In the genomic region with DNA sequence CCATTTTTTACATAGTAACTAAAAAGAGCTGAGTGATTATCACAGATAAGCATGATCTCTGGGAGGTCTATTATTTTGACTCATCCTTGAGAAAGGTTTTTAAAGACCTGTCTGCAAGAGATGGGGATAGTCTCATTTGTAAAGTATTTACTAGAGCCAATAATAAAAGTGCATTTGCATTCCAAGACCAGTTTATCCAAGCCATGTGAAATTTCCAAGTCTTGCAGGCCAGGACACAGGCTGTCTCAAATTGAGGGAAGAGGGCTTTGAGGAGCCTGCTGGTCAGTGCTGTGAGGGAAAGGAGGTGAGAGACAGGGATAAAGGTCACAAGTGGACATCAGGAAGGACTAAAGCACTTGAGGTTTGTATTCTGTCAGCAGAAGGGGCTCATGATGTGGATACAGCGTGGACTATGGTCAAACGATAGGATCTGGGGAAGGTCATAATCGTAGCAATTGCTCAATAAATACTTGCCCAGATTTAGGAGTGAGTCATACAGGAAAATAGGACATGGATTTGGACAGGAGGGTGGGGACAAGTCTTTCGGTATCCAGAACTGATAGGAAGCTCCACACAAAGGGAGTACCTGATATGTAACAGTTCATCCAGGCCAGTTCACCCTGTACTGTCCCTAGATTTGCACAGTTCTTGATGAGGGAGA, we compare ENCODE assay signal across 20 cellular contexts. TPM values are rescaled to one million over a fixed set of nuclear protein-coding genes. Genes with fewer than 3 reads are reported as not detected.
DNase-seq lines count a peak whose midpoint lies in the region; ATAC-seq, FAIRE-seq and TF ChIP-seq lines count a peak whose summit lies in the region.
"Had no signal": no experiment of that assay in that cellular context is flagged by ENCODE, and none has a peak within 500 bp of the region (broad histone marks: within the 10 kb centered on the region; RNA-seq: fewer than 3 reads in every experiment).

No MANE protein-coding gene starts in this region.

- FAIRE-seq in endothelial cell of umbilical vein (lab: Jason Lieb, UNC), result peak; percentile 61
- FAIRE-seq: GM18507, keratinocyte had no signal

- CTCF ChIA-PET in Caco-2 (lab: Charles Lee) (no interaction called here), endothelial cell of umbilical vein (lab: Charles Lee) (no interaction called here)
- CTCF ChIA-PET in activated CD4-positive, alpha-beta memory T cell treated with anti-CD3 and anti-CD28 coated beads for 36 hours (lab: Charles Lee), result no interaction called here

- 28% methylated on average over 4 of the region's 4 CpGs for WGBS in right lobe of liver (ENCODE audit: insufficient coverage, low coverage, low lambda C conversion rate, missing lambda C conversion rate)

- POLR2A ChIA-PET in Caco-2 (lab: Charles Lee), result no interaction called here
- POLR2A ChIA-PET in endothelial cell of umbilical vein (lab: Charles Lee), result no interaction called here
- POLR2A ChIA-PET in activated CD4-positive, alpha-beta memory T cell treated with anti-CD3 and anti-CD28 coated beads for 36 hours (lab: Charles Lee), result no interaction called here

- H3K27me3 ChIP-seq in Caco-2 (replicated peaks; ENCODE audit: control insufficient read depth, insufficient read depth, low read length) (no peaks in the 10 kb centered on the region), endothelial cell of umbilical vein (ENCODE audit: control insufficient read depth in 2 of 2, insufficient read depth in 2 of 2, low read length in 2 of 2) (peaks cover 0 to 1% of the 10 kb centered on the region in 2 experiments), right lobe of liver (no peaks in the 10 kb centered on the region)
- H3K27me3 ChIP-seq: BE2C, testis had no signal

- no peaks in the 10 kb centered on the region for H4K20me1 ChIP-seq in endothelial cell of umbilical vein (replicated peaks; ENCODE audit: control insufficient read depth, extremely low read depth, insufficient read depth, low read length)

- no peak overlapping the region for H3K4me3 Mint-ChIP-seq in Caco-2 (ENCODE audit: unreplicated experiment)
- H3K4me3 Mint-ChIP-seq in activated CD4-positive, alpha-beta memory T cell treated with anti-CD3 and anti-CD28 coated beads for 36 hours, result no peak overlapping the region
- H3K4me3 Mint-ChIP-seq: WTC11 had no signal

- no peak overlapping the region for H3K4me2 ChIP-seq in endothelial cell of umbilical vein (ENCODE audit: insufficient read depth, low read length)
- H3K4me2 ChIP-seq: PC-9 had no signal

- H3K27me3 Mint-ChIP-seq in Caco-2 (ENCODE audit: insufficient read depth, unreplicated experiment), result no peaks in the 10 kb centered on the region
- peaks cover 12% of the 10 kb centered on the region for H3K27me3 Mint-ChIP-seq in activated CD4-positive, alpha-beta memory T cell treated with anti-CD3 and anti-CD28 coated beads for 36 hours

- peak; percentile 70 to 99 (median 92) for ATAC-seq in right lobe of liver
- ATAC-seq: WTC11 had no signal

- H3K9me3 ChIP-seq in Caco-2 (no peaks in the 10 kb centered on the region), endothelial cell of umbilical vein (replicated peaks; ENCODE audit: control insufficient read depth, insufficient read depth, low read length) (no peaks in the 10 kb centered on the region), right lobe of liver (no peaks in the 10 kb centered on the region)
- H3K9me3 ChIP-seq: BE2C, testis had no signal

- H3K36me3 Mint-ChIP-seq in Caco-2 (ENCODE audit: insufficient read depth, unreplicated experiment), result no peaks in the 10 kb centered on the region
- no peaks in the 10 kb centered on the region for H3K36me3 Mint-ChIP-seq in activated CD4-positive, alpha-beta memory T cell treated with anti-CD3 and anti-CD28 coated beads for 36 hours
- H3K36me3 Mint-ChIP-seq: WTC11 had no signal

- no peak overlapping the region for H3K9ac ChIP-seq in endothelial cell of umbilical vein (replicated peaks; ENCODE audit: extremely low read depth, insufficient read depth, low read length)

- H3K79me2 ChIP-seq in endothelial cell of umbilical vein (ENCODE audit: control insufficient read depth, insufficient read depth, low read length), result no peaks in the 10 kb centered on the region

- DNase-seq in Caco-2 (peak in 1 of 2 experiments; percentile 18), NCI-H226 (peak; percentile 74), endothelial cell of umbilical vein (ENCODE audit: low read depth, low spot score) (no peak), right lobe of liver (no peak), putamen (ENCODE audit: low spot score) (no peak), KG1 (lab: John Stamatoyannopoulos, UW) (no peak)
- DNase-seq in activated CD4-positive, alpha-beta memory T cell treated with anti-CD3 and anti-CD28 coated beads for 36 hours, result no peak
- no peak for DNase-seq in activated effector memory CD4-positive, alpha-beta T cell treated with Interleukin-2 at 50 U/mL for 16 hours
- DNase-seq: anterior cingulate cortex, BE2C, NCI-H1048, NCI-H748 treated with DMSO at 0.1 percent for 48 hours, testis had no signal

- H3K9me1 ChIP-seq in endothelial cell of umbilical vein (replicated peaks; ENCODE audit: control insufficient read depth, extremely low read depth, insufficient read depth, low read length), result no peaks in the 10 kb centered on the region

- dilution Hi-C loops in endothelial cell of umbilical vein (cut with MboI; ENCODE audit: extremely low pct_ligation_motif_present, low sequenced_read_pairs), result no loop called here

- intact Hi-C loops in Caco-2 (cut with micrococcal nuclease; ENCODE audit: unreplicated experiment), result no loop called here
- intact Hi-C loops in endothelial cell of umbilical vein (cut with micrococcal nuclease), result no loop called here
- intact Hi-C loops in right lobe of liver (cut with DNase I), result loop anchor here in 1 of 2 donors (10.0 kb wide), 1 partner anchor 169 kb away; no protein-coding TSS in a partner anchor
- intact Hi-C loops in activated CD4-positive, alpha-beta memory T cell treated with anti-CD3 and anti-CD28 coated beads for 36 hours (cut with micrococcal nuclease), result no loop called here

- no peak for TF ChIP-seq POLR2A in endothelial cell of umbilical vein (IDR thresholded peaks at IDR 0.05; ENCODE audit: low read depth, low read length)
- no peak for TF ChIP-seq POLR2A in right lobe of liver (IDR thresholded peaks at IDR 0.05)

- H3K4me3 ChIP-seq in Caco-2 (ENCODE audit: low read depth, low read length) (no peak overlapping the region), endothelial cell of umbilical vein (replicated peaks in 1 of 3; ENCODE audit: insufficient read depth in 1 of 3, low read depth in 1 of 3, low read length in 3 of 3) (no peak overlapping the region), right lobe of liver (no peak overlapping the region)
- H3K4me3 ChIP-seq: coronary artery, PC-9, testis had no signal

- peaks cover 12% of the 10 kb centered on the region for H3K4me1 ChIP-seq in Caco-2
- peaks cover 2% of the 10 kb centered on the region for H3K4me1 ChIP-seq in endothelial cell of umbilical vein (ENCODE audit: control insufficient read depth, extremely low read depth, insufficient read depth, low read length)
- H3K4me1 ChIP-seq in right lobe of liver, result peaks cover 0 to 6% (median 0%) of the 10 kb centered on the region in 4 donors
- H3K4me1 ChIP-seq: BE2C, testis had no signal

- H3K9me3 Mint-ChIP-seq in Caco-2 (ENCODE audit: unreplicated experiment), result peaks cover 6% of the 10 kb centered on the region
- H3K9me3 Mint-ChIP-seq in activated CD4-positive, alpha-beta memory T cell treated with anti-CD3 and anti-CD28 coated beads for 36 hours, result no peaks in the 10 kb centered on the region
- H3K9me3 Mint-ChIP-seq: WTC11 had no signal

- no peak for TF ChIP-seq CTCF in Caco-2 (IDR thresholded peaks at IDR 0.05; ENCODE audit: insufficient read depth in 1 of 2, low read depth in 1 of 2, low read length in 1 of 2, severe bottlenecking in 1 of 2, unreplicated experiment in 1 of 2)
- no peak for TF ChIP-seq CTCF in endothelial cell of umbilical vein (IDR thresholded peaks at IDR 0.05; ENCODE audit: extremely low read depth in 1 of 2, insufficient read depth in 1 of 2, low read depth in 1 of 2, low read length in 2 of 2)
- TF ChIP-seq CTCF in right lobe of liver (IDR thresholded peaks at IDR 0.05), result no peak

- H3K27ac Mint-ChIP-seq in Caco-2 (ENCODE audit: unreplicated experiment), result peak overlapping the region; percentile 60
- no peak overlapping the region for H3K27ac Mint-ChIP-seq in activated CD4-positive, alpha-beta memory T cell treated with anti-CD3 and anti-CD28 coated beads for 36 hours
- H3K27ac Mint-ChIP-seq: WTC11 had no signal

- no peak overlapping the region for H2AFZ ChIP-seq in endothelial cell of umbilical vein (ENCODE audit: low read depth, low read length)
- H2AFZ ChIP-seq: PC-9 had no signal

- H3K27ac ChIP-seq in endothelial cell of umbilical vein (ENCODE audit: insufficient read depth, low read depth, low read length) (no peak overlapping the region), right lobe of liver (no peak overlapping the region)
- H3K27ac ChIP-seq: coronary artery, epithelial cell of prostate, PC-9, testis had no signal

- BruUV-seq in Caco-2 (replicated peaks; lab: Mats Ljungman, UMichigan) (no TSS peak), endothelial cell of umbilical vein (replicated peaks; lab: Mats Ljungman, UMichigan) (no TSS peak)

- no peaks in the 10 kb centered on the region for H3K4me1 Mint-ChIP-seq in Caco-2 (ENCODE audit: low read depth, unreplicated experiment)
- H3K4me1 Mint-ChIP-seq in activated CD4-positive, alpha-beta memory T cell treated with anti-CD3 and anti-CD28 coated beads for 36 hours (ENCODE audit: low read depth), result no peaks in the 10 kb centered on the region

- H3K36me3 ChIP-seq in Caco-2 (ENCODE audit: control insufficient read depth, insufficient read depth, low read length), result no peaks in the 10 kb centered on the region
- no peaks in the 10 kb centered on the region for H3K36me3 ChIP-seq in endothelial cell of umbilical vein (ENCODE audit: control insufficient read depth in 2 of 2, extremely low read depth in 1 of 2, insufficient read depth in 2 of 2, low read length in 2 of 2)
- H3K36me3 ChIP-seq in right lobe of liver, result no peaks in the 10 kb centered on the region
- H3K36me3 ChIP-seq: BE2C had no signal

TF ChIP-seq in endothelial cell of umbilical vein, 7 proteins besides CTCF, POLR2A, EP300 and RAD21 (continues in another document):
- TF ChIP-seq EZH2 (IDR thresholded peaks at IDR 0.05; ENCODE audit: borderline replicate concordance, low read depth, low read length, severe bottlenecking) (no peak), JUN (IDR thresholded peaks at IDR 0.05; ENCODE audit: borderline replicate concordance, insufficient read depth, insufficient read length, low read depth) (no peak)

RNA-seq across cellular contexts. Expression of a gene that starts 6.6 kb away (rescaled TPM):
- total RNA-seq in Caco-2 (2022), result 0.81 and 1.4 TPM in 2 replicates
- total RNA-seq in endothelial cell of umbilical vein, result 59.5 and 84.2 TPM in 2 replicates
- polyA plus RNA-seq in endothelial cell of umbilical vein, result 34.6 and 37.6 TPM in 2 replicates
- polyA plus RNA-seq in endothelial cell of umbilical vein (2011; cell fraction: cytosol; rRNA removed), result 41.3 and 43.1 TPM in 2 replicates
- polyA plus RNA-seq in endothelial cell of umbilical vein (2011; cell fraction: nucleus; rRNA removed), result 33.1 and 45.9 TPM in 2 replicates
- 48.2 and 91.9 TPM in 2 replicates for polyA plus RNA-seq in endothelial cell of umbilical vein (2012)
- 108 and 120 TPM in 2 replicates for polyA minus RNA-seq in endothelial cell of umbilical vein
- not detected for polyA minus RNA-seq in endothelial cell of umbilical vein (2011; cell fraction: cytosol; rRNA and poly(A)+ RNA removed)
- polyA minus RNA-seq in endothelial cell of umbilical vein (2011; cell fraction: nucleus; rRNA and poly(A)+ RNA removed), result 55.3 and 76.3 TPM in 2 replicates
- 10 to 100 TPM; 32.3 to 46.8 (median 35.8) TPM for total RNA-seq in right lobe of liver
- total RNA-seq in activated CD4-positive, alpha-beta memory T cell treated with anti-CD3 and anti-CD28 coated beads for 36 hours, result not detected
- total RNA-seq: mononuclear cell had no signal

Comparison
In these comparisons a context has a peak if more than half of its experiments do, and no peak if none do; other contexts are left out.
1. RNA of a gene that starts 6.6 kb away (total RNA-seq): 59.5 to 84.2 TPM in endothelial cell of umbilical vein and 32.3 to 46.8 TPM in right lobe of liver; 0.81 to 1.4 TPM in Caco-2 and not detected in activated CD4-positive, alpha-beta memory T cell treated with anti-CD3 and anti-CD28 coated beads for 36 hours; every median in the first group is over 10 times any median in the second.